ENCODE assay signal across 8 cellular contexts in genomic region chr3:115325539-115325938, GRCh38.
DNase-seq lines count a peak whose midpoint lies in the region; ATAC-seq and TF ChIP-seq lines count a peak whose summit lies in the region.
"Had no signal": no experiment of that assay in that cellular context is flagged by ENCODE, and none has a peak within 500 bp of the region (broad histone marks: within the 10 kb centered on the region; RNA-seq: fewer than 3 reads in every experiment).

No MANE protein-coding gene starts in this region.

- H3K9me3 Mint-ChIP-seq in mesothelial cell of epicardium, result no peaks in the 10 kb centered on the region

- H3K4me1 Mint-ChIP-seq in mesothelial cell of epicardium, result peaks cover 5% of the 10 kb centered on the region

- peak; percentile 54 for ATAC-seq in GM21723 (IDR thresholded peaks at IDR 0.05; ENCODE audit: unreplicated experiment)
- ATAC-seq in HG03520 (IDR thresholded peaks at IDR 0.05; ENCODE audit: unreplicated experiment), result no peak

- H3K27ac Mint-ChIP-seq in mesothelial cell of epicardium, result no peak overlapping the region
- H3K27ac Mint-ChIP-seq: activated T-helper 1 cell treated with anti-CD3 and anti-CD28 coated beads, Interleukin-12 subunit alpha, Interleukin-12 subunit beta, Interleukin-2, Interleukin-4 antibody, amounts not matched to agents 30 ng/mL and 10 ng/mL and 1 ng/mL, durations not matched to agents 14 hours and 24 hours and 36 hours had no signal

- no peak overlapping the region for H3K4me3 Mint-ChIP-seq in mesothelial cell of epicardium
- H3K4me3 Mint-ChIP-seq: activated T-helper 1 cell treated with anti-CD3 and anti-CD28 coated beads, Interleukin-12 subunit alpha, Interleukin-12 subunit beta, Interleukin-2, Interleukin-4 antibody, amounts not matched to agents 30 ng/mL and 10 ng/mL and 1 ng/mL, durations not matched to agents 14 hours and 24 hours and 36 hours had no signal

- no peak for TF ChIP-seq CTCF in mesothelial cell of epicardium (IDR thresholded peaks at IDR 0.05; ENCODE audit: unreplicated experiment)

- no peaks in the 10 kb centered on the region for H3K36me3 Mint-ChIP-seq in mesothelial cell of epicardium

- in situ Hi-C loops in T47D (cut with HindIII; ENCODE audit: low pct_unique_long_range_greater_than_20kb, low sequenced_read_pairs), result no loop called here

- DNase-seq in LoVo (ENCODE audit: low spot score) (peak; percentile 31), T47D (ENCODE audit: low read depth in 1 of 2, low spot score in 1 of 2) (peak; percentile 18 to 62), mesothelial cell of epicardium (ENCODE audit: low spot score in 2 of 2, unreplicated experiment in 2 of 2) (peak; percentile 28 to 50), SKM-1 treated with dmso at 0.1 percent for 144 hours (lab: John Stamatoyannopoulos, UW; ENCODE audit: unreplicated experiment) (no peak), COR-L47 (lab: John Stamatoyannopoulos, UW) (no peak)

- H3K27me3 Mint-ChIP-seq in mesothelial cell of epicardium (ENCODE audit: low read depth), result peaks cover 1% of the 10 kb centered on the region

Comparison
In these comparisons a context has a peak if more than half of its experiments do, and no peak if none do; other contexts are left out.
1. DNase-seq: peak in LoVo (single experiment), T47D (2 of 2) and mesothelial cell of epicardium (2 of 2); none in SKM-1 treated with dmso at 0.1 percent for 144 hours (single experiment) and COR-L47 (single experiment).